Comparison of ENCODE assay signal across 1 cellular context in the genomic region with DNA sequence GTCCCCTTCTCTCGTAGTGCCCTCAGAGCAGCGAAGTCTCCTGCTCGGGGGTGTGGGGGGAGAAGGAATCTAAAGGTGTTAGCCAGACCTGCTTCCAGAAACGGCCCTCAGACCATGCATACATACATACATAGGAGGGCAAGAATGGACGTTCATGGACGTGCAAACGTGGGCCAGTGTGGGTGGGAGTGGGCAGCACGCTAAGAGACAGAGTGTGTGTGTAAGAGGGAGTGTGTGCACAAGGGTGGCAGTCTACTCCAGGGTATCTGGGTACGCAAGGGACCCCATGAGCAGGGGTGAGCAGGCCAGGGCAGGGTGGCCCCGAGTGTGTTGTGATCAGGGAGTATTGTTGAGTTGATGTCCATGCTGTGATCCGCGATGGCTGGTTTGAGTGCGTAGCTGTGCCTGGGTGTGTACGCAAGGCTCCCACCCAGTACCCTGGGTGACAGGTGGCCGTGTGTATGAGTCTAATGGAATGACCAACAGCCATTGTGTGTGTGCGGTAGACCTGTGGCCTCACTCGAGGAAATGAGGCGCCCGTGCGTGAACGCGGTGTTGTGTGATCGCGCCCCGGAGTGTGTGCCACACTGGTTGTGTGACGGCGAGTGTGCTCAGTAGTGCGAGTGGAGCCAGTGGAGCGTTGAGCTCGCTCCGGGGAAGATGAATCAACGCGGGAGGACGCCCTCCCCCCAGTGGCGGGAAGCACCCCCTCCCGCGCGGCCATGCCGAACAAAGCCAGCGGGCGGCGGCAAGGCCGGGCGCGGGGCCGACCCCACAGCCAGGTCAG.
TF ChIP-seq lines count a peak whose summit lies in the region.

No MANE protein-coding gene starts in this region.

TF ChIP-seq in SK-N-SH treated with all-trans-retinoic acid at 6 μM for 48 hours, 23 proteins besides CTCF, POLR2A, EP300 and RAD21 (continued from another document):
- no peak for TF ChIP-seq CSRNP3 (CRISPR knock-in tag; IDR thresholded peaks at IDR 0.05)
